Comparison of ENCODE assay signal across 15 cellular contexts in genomic region chr3:148998297-148998696, GRCh38. TPM values are rescaled to one million over a fixed set of nuclear protein-coding genes. Genes with fewer than 3 reads are reported as not detected.
A peak's percentile ranks its signal among the peaks of the same experiment; 100 is the strongest.
DNase-seq lines count a peak whose midpoint lies in the region; ATAC-seq, FAIRE-seq and TF ChIP-seq lines count a peak whose summit lies in the region.
"Had no signal": no experiment of that assay in that cellular context is flagged by ENCODE, and none has a peak within 500 bp of the region (broad histone marks: within the 10 kb centered on the region; RNA-seq: fewer than 3 reads in every experiment).

No MANE protein-coding gene starts in this region.

- intact Hi-C loops in CD14-positive monocyte (cut with micrococcal nuclease) = loop anchor here in 1 of 2 donors (10.0 kb wide), 1 partner anchor 127 kb away; the partner anchor contains the start of gene HPS3
- intact Hi-C loops in CD8-positive, alpha-beta T cell (cut with DNase I, micrococcal nuclease) = loop anchor here in 1 of 2 experiments (10.0 kb wide), 1 partner anchor 1767 kb away; the partner anchor contains the start of gene SIAH2
- intact Hi-C loops in head of caudate nucleus (cut with DNase I) = no loop called here

- H3K27me3 Mint-ChIP-seq in CD14-positive monocyte (ENCODE audit: low read depth in 3 of 3) = no peaks in the 10 kb centered on the region
- H3K27me3 Mint-ChIP-seq in CD8-positive, alpha-beta T cell (ENCODE audit: low read depth) = no peaks in the 10 kb centered on the region
- H3K27me3 Mint-ChIP-seq in activated T-helper 17 cell treated with anti-CD3 and anti-CD28 coated beads, Interleukin-2, amount 50 U/mL, for 72 hours = no peaks in the 10 kb centered on the region
- H3K27me3 Mint-ChIP-seq: stimulated activated naive B cell treated with anti-CD40 and anti-IgM and Interleukin-4, amounts not matched to agents 10 μg/mL and 1 μg/mL and 100 μg/mL, for 72 hours had no signal

- H3K4me1 ChIP-seq in CD8-positive, alpha-beta T cell (ENCODE audit: insufficient read depth, low read length) = peaks cover 10% of the 10 kb centered on the region

- H3K9me3 Mint-ChIP-seq in CD14-positive monocyte = no peaks in the 10 kb centered on the region
- H3K9me3 Mint-ChIP-seq in CD8-positive, alpha-beta T cell = no peaks in the 10 kb centered on the region
- no peaks in the 10 kb centered on the region for H3K9me3 Mint-ChIP-seq in activated T-helper 17 cell treated with anti-CD3 and anti-CD28 coated beads, Interleukin-2, amount 50 U/mL, for 72 hours
- H3K9me3 Mint-ChIP-seq: stimulated activated naive B cell treated with anti-CD40 and anti-IgM and Interleukin-4, amounts not matched to agents 10 μg/mL and 1 μg/mL and 100 μg/mL, for 72 hours had no signal

- CTCF ChIA-PET in CD8-positive, alpha-beta T cell (lab: Charles Lee) = no interaction called here

- DNase-seq in CD14-positive monocyte (ENCODE audit: low spot score) = no peak
- DNase-seq in CD8-positive, alpha-beta T cell = no peak
- peak; percentile 47 for DNase-seq in iris pigment epithelial cell (ENCODE audit: low read depth)
- no peak for DNase-seq in NCI-H510A (lab: John Stamatoyannopoulos, UW)
- DNase-seq in head of caudate nucleus = no peak
- no peak for DNase-seq in RCC 7860 (ENCODE audit: low spot score)
- DNase-seq: KG1; left colon; NCI-H187; NCI-H524; stimulated activated naive B cell treated with anti-CD40 and anti-IgM and Interleukin-4, amounts not matched to agents 10 μg/mL and 1 μg/mL and 100 μg/mL, for 72 hours had no signal

- TF ChIP-seq CTCF in CD14-positive monocyte (IDR thresholded peaks at IDR 0.05) = no peak
- TF ChIP-seq CTCF in CD8-positive, alpha-beta T cell (IDR thresholded peaks at IDR 0.05) = no peak

- ATAC-seq in CD8-positive, alpha-beta T cell = no peak
- no peak for ATAC-seq in activated T-helper 17 cell treated with anti-CD3 and anti-CD28 coated beads, Interleukin-2, amount 50 U/mL, for 72 hours (replicated peaks)
- no peak for ATAC-seq in HG03039 (IDR thresholded peaks at IDR 0.05; ENCODE audit: unreplicated experiment)
- ATAC-seq: left colon; stimulated activated naive B cell treated with anti-CD40 and anti-IgM and Interleukin-4, amounts not matched to agents 10 μg/mL and 1 μg/mL and 100 μg/mL, for 72 hours had no signal

- H3K4me3 ChIP-seq in CD8-positive, alpha-beta T cell (ENCODE audit: low read depth, low read length) = no peak overlapping the region

- H3K27me3 ChIP-seq in CD8-positive, alpha-beta T cell (ENCODE audit: insufficient read depth, low read length) = no peaks in the 10 kb centered on the region

- no peak for FAIRE-seq in RCC 7860 (lab: Jason Lieb, UNC)
- FAIRE-seq: G401.6 had no signal

- peak overlapping the region in 6 of 7 donors; percentile 20 to 86 (median 80) for H3K27ac Mint-ChIP-seq in CD14-positive monocyte
- H3K27ac Mint-ChIP-seq in CD8-positive, alpha-beta T cell = peak overlapping the region; percentile 83
- peak overlapping the region; percentile 83 for H3K27ac Mint-ChIP-seq in activated T-helper 17 cell treated with anti-CD3 and anti-CD28 coated beads, Interleukin-2, amount 50 U/mL, for 72 hours
- H3K27ac Mint-ChIP-seq: stimulated activated naive B cell treated with anti-CD40 and anti-IgM and Interleukin-4, amounts not matched to agents 10 μg/mL and 1 μg/mL and 100 μg/mL, for 72 hours had no signal

- no peak overlapping the region for H3K4me3 Mint-ChIP-seq in CD14-positive monocyte
- H3K4me3 Mint-ChIP-seq in CD8-positive, alpha-beta T cell = no peak overlapping the region
- H3K4me3 Mint-ChIP-seq in activated T-helper 17 cell treated with anti-CD3 and anti-CD28 coated beads, Interleukin-2, amount 50 U/mL, for 72 hours = peak overlapping the region; percentile 66
- H3K4me3 Mint-ChIP-seq: stimulated activated naive B cell treated with anti-CD40 and anti-IgM and Interleukin-4, amounts not matched to agents 10 μg/mL and 1 μg/mL and 100 μg/mL, for 72 hours had no signal

- H3K36me3 Mint-ChIP-seq in CD14-positive monocyte = peaks cover 61 to 67% of the 10 kb centered on the region in 2 donors
- H3K36me3 Mint-ChIP-seq in CD8-positive, alpha-beta T cell = peaks cover 71% of the 10 kb centered on the region
- peaks cover 59% of the 10 kb centered on the region for H3K36me3 Mint-ChIP-seq in activated T-helper 17 cell treated with anti-CD3 and anti-CD28 coated beads, Interleukin-2, amount 50 U/mL, for 72 hours (ENCODE audit: low read depth)

- H3K9me3 ChIP-seq in CD8-positive, alpha-beta T cell (ENCODE audit: low read length) = no peaks in the 10 kb centered on the region

- peaks cover 39% of the 10 kb centered on the region for H3K4me1 Mint-ChIP-seq in CD14-positive monocyte
- H3K4me1 Mint-ChIP-seq in CD8-positive, alpha-beta T cell (ENCODE audit: low read depth) = peaks cover 35% of the 10 kb centered on the region
- H3K4me1 Mint-ChIP-seq in activated T-helper 17 cell treated with anti-CD3 and anti-CD28 coated beads, Interleukin-2, amount 50 U/mL, for 72 hours = peaks cover 10% of the 10 kb centered on the region

- no peak overlapping the region for H3K27ac ChIP-seq in CD8-positive, alpha-beta T cell (ENCODE audit: low read depth, low read length)
- H3K27ac ChIP-seq: RWPE1 had no signal

- POLR2A ChIA-PET in CD8-positive, alpha-beta T cell (lab: Charles Lee) = interaction anchor here (1.0 to 1.4 kb wide), 2 partner anchors 12 to 132 kb away, joined by 3 to 4 read pairs; partner anchors contain the start of gene HPS3

- peaks cover 4% of the 10 kb centered on the region for H3K36me3 ChIP-seq in CD8-positive, alpha-beta T cell (ENCODE audit: insufficient read depth, low read length)

RNA-seq across cellular contexts. Expression of gene GYG1, which starts 7.0 kb away (rescaled TPM):
- 100 to 1,000 TPM; 121 to 122 TPM for polyA plus RNA-seq in CD14-positive monocyte
- 10 to 100 TPM; 29.4 to 35.2 TPM for total RNA-seq in CD8-positive, alpha-beta T cell
- total RNA-seq in activated T-helper 17 cell treated with anti-CD3 and anti-CD28 coated beads, Interleukin-2, amount 50 U/mL, for 72 hours = 10 to 100 TPM; 17.1 to 37.4 TPM
